Comparison of ENCODE assay signal across 19 cellular contexts in the genomic region with DNA sequence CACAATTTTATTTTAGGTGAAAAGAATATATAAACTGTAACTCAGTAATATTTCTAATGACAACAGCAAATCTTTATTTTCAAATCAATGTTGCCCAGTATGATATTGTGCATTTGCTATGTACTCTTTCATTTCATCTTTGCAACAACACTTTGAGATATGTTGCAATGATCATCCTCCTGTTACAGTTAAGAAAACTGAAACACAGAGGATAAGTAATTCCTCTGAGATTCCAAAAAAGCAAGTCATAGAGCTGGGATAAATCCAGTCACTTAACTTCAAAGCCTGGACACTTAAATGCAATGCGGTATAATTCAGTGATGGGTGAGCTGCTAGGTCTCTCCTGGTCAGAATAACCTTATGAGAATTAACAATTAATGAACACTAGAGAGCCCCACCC. TPM values are rescaled to one million over a fixed set of nuclear protein-coding genes. Genes with fewer than 3 reads are reported as not detected.
DNase-seq lines count a peak whose midpoint lies in the region; ATAC-seq and TF ChIP-seq lines count a peak whose summit lies in the region.
"Had no signal": no experiment of that assay in that cellular context is flagged by ENCODE, and none has a peak within 500 bp of the region (broad histone marks: within the 10 kb centered on the region; RNA-seq: fewer than 3 reads in every experiment).

No MANE protein-coding gene starts in this region.

- H3K4me3 Mint-ChIP-seq in HFFc6 = no peak overlapping the region
- H3K4me3 Mint-ChIP-seq: B cell; CD4-positive, CD25-positive, alpha-beta regulatory T cell had no signal

- no peak overlapping the region for H3K27ac Mint-ChIP-seq in HFFc6
- H3K27ac Mint-ChIP-seq: B cell; CD4-positive, CD25-positive, alpha-beta regulatory T cell had no signal

- TF ChIP-seq CTCF in AG10803 (conservative IDR thresholded peaks at IDR 0.05; ENCODE audit: low read length) = no peak
- TF ChIP-seq CTCF in HFFc6 (IDR thresholded peaks at IDR 0.05) = no peak
- no peak for TF ChIP-seq CTCF in choroid plexus epithelial cell (conservative IDR thresholded peaks at IDR 0.05; ENCODE audit: low read depth, low read length)

- H3K4me3 ChIP-seq in AG10803 (ENCODE audit: low read length) (no peak overlapping the region), choroid plexus epithelial cell (ENCODE audit: low read depth, low read length) (no peak overlapping the region)
- H3K4me3 ChIP-seq: Peyer's patch had no signal

- peaks cover 3% of the 10 kb centered on the region for H3K27me3 Mint-ChIP-seq in HFFc6 (ENCODE audit: insufficient read depth)

- H3K9me3 Mint-ChIP-seq in HFFc6 = no peaks in the 10 kb centered on the region

- H3K36me3 Mint-ChIP-seq in HFFc6 (ENCODE audit: low read depth) = no peaks in the 10 kb centered on the region
- H3K36me3 Mint-ChIP-seq: CD4-positive, CD25-positive, alpha-beta regulatory T cell had no signal

- ATAC-seq in GM18870 (IDR thresholded peaks at IDR 0.05; ENCODE audit: unreplicated experiment) = no peak
- ATAC-seq: Right ventricle myocardium inferior had no signal

- DNase-seq in AG10803 (ENCODE audit: low read depth) (peak; percentile 12), HFFc6 (peak; percentile 24), choroid plexus epithelial cell (ENCODE audit: low read depth) (peak; percentile 33), iris pigment epithelial cell (ENCODE audit: low read depth) (peak; percentile 71), NOMO-1 treated with DMSO at 0.1 percent for 48 hours (lab: John Stamatoyannopoulos, UW; ENCODE audit: unreplicated experiment) (no peak), DMS53 (lab: John Stamatoyannopoulos, UW) (no peak), NOMO-1 treated with dmso at 0.1 percent for 144 hours (lab: John Stamatoyannopoulos, UW; ENCODE audit: unreplicated experiment) (no peak)
- DNase-seq: Caco-2; CD4-positive, CD25-positive, alpha-beta regulatory T cell; KBM-7; NCI-H1092; NCI-H146; NCI-H2081; NCI-H2227 treated with DMSO at 0.1 percent for 48 hours; NCI-H524; Peyer's patch had no signal

- peaks cover 12% of the 10 kb centered on the region; the same call in 1 of the 2 replicates for H3K4me1 Mint-ChIP-seq in HFFc6 (ENCODE audit: low read depth)
- H3K4me1 Mint-ChIP-seq: B cell had no signal

RNA-seq across cellular contexts. Expression of a gene that starts 48.6 kb away (rescaled TPM):
- 10 to 100 TPM in 5 of 6 experiments, 1 to 10 TPM in 1; 6.5 to 15.7 (median 15.2) TPM for total RNA-seq in HFFc6 (2021; fragmentation: NEBNext Ultra II Directional; extraction: Animal tissue kit (Norgen Biotek cat#: 25700))

Comparison
In these comparisons a context has a peak if more than half of its experiments do, and no peak if none do; other contexts are left out.
1. DNase-seq: peak in AG10803 (single experiment), HFFc6 (single experiment), choroid plexus epithelial cell (single experiment) and iris pigment epithelial cell (single experiment); none in NOMO-1 treated with DMSO at 0.1 percent for 48 hours (single experiment), DMS53 (single experiment) and NOMO-1 treated with dmso at 0.1 percent for 144 hours (single experiment).